15 cellular contexts compared by ENCODE assay signal in the genomic region with DNA sequence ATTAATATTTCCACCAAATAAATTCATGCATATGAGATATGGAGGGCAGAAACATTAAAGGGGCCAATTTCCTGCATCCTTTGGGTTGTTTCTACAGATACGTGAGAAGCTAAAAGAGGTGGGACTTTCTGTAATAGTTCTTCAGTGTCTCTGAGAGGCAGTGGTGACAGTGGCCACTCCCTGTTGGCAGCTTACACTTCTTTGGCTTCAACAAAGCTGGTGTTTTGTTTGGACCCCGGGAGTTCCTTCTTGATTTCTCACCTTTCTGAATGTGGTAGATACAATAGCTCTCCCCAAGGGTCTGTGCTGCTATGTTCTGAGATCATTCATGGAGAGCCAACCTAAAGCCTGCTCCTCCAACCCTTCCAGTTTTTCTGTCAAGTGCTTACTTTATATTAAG.
A peak's percentile ranks its signal among the peaks of the same experiment; 100 is the strongest.
DNase-seq lines count a peak whose midpoint lies in the region; ATAC-seq and TF ChIP-seq lines count a peak whose summit lies in the region.
"Had no signal": no experiment of that assay in that cellular context is flagged by ENCODE, and none has a peak within 500 bp of the region (broad histone marks: within the 10 kb centered on the region; RNA-seq: fewer than 3 reads in every experiment).

No MANE protein-coding gene starts in this region.

- H3K4me1 ChIP-seq in DND-41 (ENCODE audit: insufficient read depth, low read length) (peaks cover 75% of the 10 kb centered on the region), Loucy (ENCODE audit: insufficient read depth, low read length, poor library complexity, severe bottlenecking) (peaks cover 78% of the 10 kb centered on the region)
- H3K4me1 ChIP-seq: Caco-2, HAP-1 had no signal

- no peak overlapping the region for H3K27ac Mint-ChIP-seq in effector memory CD8-positive, alpha-beta T cell
- H3K27ac Mint-ChIP-seq: CD4-positive, CD25-positive, alpha-beta regulatory T cell had no signal

- no peaks in the 10 kb centered on the region for H4K20me1 ChIP-seq in DND-41 (ENCODE audit: insufficient read depth, low read length)
- no peaks in the 10 kb centered on the region for H4K20me1 ChIP-seq in Loucy (ENCODE audit: insufficient read depth, low read length, poor library complexity, severe bottlenecking)

- TF ChIP-seq CTCF in DND-41 (IDR thresholded peaks at IDR 0.05; ENCODE audit: borderline replicate concordance, extremely low read depth, low read length, poor library complexity, severe bottlenecking): no peak
- no peak for TF ChIP-seq CTCF in Loucy (conservative IDR thresholded peaks at IDR 0.05; ENCODE audit: low read length)

- no peak overlapping the region for H3K4me3 Mint-ChIP-seq in effector memory CD8-positive, alpha-beta T cell
- H3K4me3 Mint-ChIP-seq: CD4-positive, CD25-positive, alpha-beta regulatory T cell; CD8-positive, alpha-beta memory T cell had no signal

- no peak for ATAC-seq in DND-41 (ENCODE audit: insufficient read depth, low read depth)
- peak; percentile 32 for ATAC-seq in effector memory CD8-positive, alpha-beta T cell (replicated peaks)
- ATAC-seq in GM21825 (IDR thresholded peaks at IDR 0.05; ENCODE audit: unreplicated experiment): no peak

- no peak overlapping the region for H3K9ac ChIP-seq in DND-41 (ENCODE audit: low read depth, low read length)
- peak overlapping the region; percentile 7 for H3K9ac ChIP-seq in Loucy (ENCODE audit: low read depth, low read length, poor library complexity, severe bottlenecking)

- H3K9me2 ChIP-seq in Loucy (replicated peaks; ENCODE audit: low read depth, low read length): no peaks in the 10 kb centered on the region

- no peaks in the 10 kb centered on the region for H3K9me3 Mint-ChIP-seq in effector memory CD8-positive, alpha-beta T cell
- H3K9me3 Mint-ChIP-seq: CD8-positive, alpha-beta memory T cell had no signal

- H3F3A ChIP-seq in Loucy (ENCODE audit: low read depth): peaks cover 3% of the 10 kb centered on the region

- H2AFZ ChIP-seq in DND-41 (ENCODE audit: low read depth, low read length): no peak overlapping the region
- no peak overlapping the region for H2AFZ ChIP-seq in Loucy (ENCODE audit: low read length)

- H3K4me2 ChIP-seq in DND-41 (ENCODE audit: insufficient read depth, low read length): no peak overlapping the region
- H3K4me2 ChIP-seq in Loucy (ENCODE audit: low read depth, low read length, poor library complexity, severe bottlenecking): peak overlapping the region; percentile 37

- no peaks in the 10 kb centered on the region for H3K27me3 Mint-ChIP-seq in effector memory CD8-positive, alpha-beta T cell
- H3K27me3 Mint-ChIP-seq: CD8-positive, alpha-beta memory T cell had no signal

- no peaks in the 10 kb centered on the region for H3K27me3 ChIP-seq in DND-41 (ENCODE audit: insufficient read depth, low read length, poor library complexity)
- no peaks in the 10 kb centered on the region for H3K27me3 ChIP-seq in Loucy (ENCODE audit: insufficient read depth, low read length, poor library complexity, severe bottlenecking)
- H3K27me3 ChIP-seq: BE2C had no signal

- H3K9me3 ChIP-seq in DND-41 (ENCODE audit: insufficient read depth, low read length, severe bottlenecking) (no peaks in the 10 kb centered on the region), Loucy (ENCODE audit: insufficient read depth, low read depth, low read length) (no peaks in the 10 kb centered on the region)
- H3K9me3 ChIP-seq: BE2C, Caco-2, HAP-1 had no signal

- H3K79me2 ChIP-seq in DND-41 (ENCODE audit: insufficient read depth, low read length): peaks cover 98% of the 10 kb centered on the region
- peaks cover 92% of the 10 kb centered on the region for H3K79me2 ChIP-seq in Loucy (ENCODE audit: insufficient read depth, low read length)

- H3K27ac ChIP-seq in DND-41 (ENCODE audit: low read length): peak overlapping the region; percentile 35

- no peak overlapping the region for H3K4me3 ChIP-seq in DND-41 (ENCODE audit: low read depth in 1 of 2, low read length in 2 of 2)
- H3K4me3 ChIP-seq in Loucy (ENCODE audit: low read length, poor library complexity, severe bottlenecking): peak overlapping the region; percentile 25
- H3K4me3 ChIP-seq: HAP-1 had no signal

- H3K36me3 Mint-ChIP-seq in effector memory CD8-positive, alpha-beta T cell (ENCODE audit: insufficient read depth): no peaks in the 10 kb centered on the region
- H3K36me3 Mint-ChIP-seq: CD4-positive, CD25-positive, alpha-beta regulatory T cell; CD8-positive, alpha-beta memory T cell had no signal

- H3K36me3 ChIP-seq in DND-41 (ENCODE audit: insufficient read depth, low read length): peaks cover 20% of the 10 kb centered on the region; the same call in 1 of the 2 replicates
- H3K36me3 ChIP-seq in Loucy (ENCODE audit: insufficient read depth, low read length): no peaks in the 10 kb centered on the region
- H3K36me3 ChIP-seq: HAP-1 had no signal

- H3K4me1 Mint-ChIP-seq in effector memory CD8-positive, alpha-beta T cell (ENCODE audit: low read depth in 2 of 2): peaks cover 25 to 45% of the 10 kb centered on the region in 2 donors
- H3K4me1 Mint-ChIP-seq: CD4-positive, CD25-positive, alpha-beta regulatory T cell had no signal

- DNase-seq in DND-41 (no peak), iPS-NIHi7 (ENCODE audit: extremely low spot score) (peak; percentile 16), NCI-H2029 treated with DMSO at 0.1 percent for 48 hours (lab: John Stamatoyannopoulos, UW) (no peak), NCI-H1694 (lab: John Stamatoyannopoulos, UW) (no peak)
- no peak for DNase-seq in effector memory CD8-positive, alpha-beta T cell
- DNase-seq: ACHN; BE2C; C1 segment of cervical spinal cord; Caco-2; CD4-positive, CD25-positive, alpha-beta regulatory T cell; CD8-positive, alpha-beta memory T cell; GDM1 had no signal
